ENCODE assay signal across 1 cellular context in genomic region chrX:41327359-41327758, GRCh38.
TF ChIP-seq lines count a peak whose summit lies in the region.

No MANE protein-coding gene starts in this region.

TF ChIP-seq in WTC11, 78 proteins besides CTCF, POLR2A, EP300 and RAD21 (continued from another document):
- TF ChIP-seq USF1 (CRISPR knock-in tag; IDR thresholded peaks at IDR 0.05) = no peak
